1 cellular context compared by ENCODE assay signal in the genomic region with DNA sequence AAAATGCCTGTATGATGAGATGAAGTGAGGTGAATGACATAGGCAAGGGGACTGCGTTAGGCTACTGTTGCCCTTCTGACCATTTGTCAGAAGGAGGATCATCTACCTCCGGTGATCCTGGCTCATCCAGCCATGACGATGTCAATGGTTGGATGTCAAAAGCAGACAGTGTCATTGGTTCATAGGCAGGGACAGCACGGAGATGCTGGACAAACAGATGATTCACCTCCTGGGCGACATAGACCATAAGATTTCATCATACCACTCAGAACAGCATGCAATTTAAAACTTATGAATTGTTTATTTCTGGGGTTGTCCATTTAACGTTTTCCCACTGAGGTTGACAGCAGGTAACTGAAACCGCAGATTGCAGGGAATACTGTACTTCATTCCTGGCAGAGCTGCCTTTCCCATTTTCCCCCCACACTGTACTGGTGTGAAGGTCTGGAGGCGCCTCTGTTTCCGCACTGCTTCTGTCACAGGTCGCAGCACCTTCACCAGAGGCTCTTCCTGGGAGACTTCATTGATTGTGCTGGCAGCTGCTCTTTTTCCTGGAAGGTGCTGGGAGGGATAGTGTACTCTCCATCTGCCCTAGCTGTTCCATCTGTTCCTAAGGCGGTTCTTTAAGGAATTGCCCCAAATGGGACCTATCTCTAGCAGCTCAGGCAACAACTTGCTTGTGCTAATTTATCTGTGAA.
TF ChIP-seq lines count a peak whose summit lies in the region.

No MANE protein-coding gene starts in this region.

TF ChIP-seq in HEK293, 187 proteins besides CTCF, POLR2A, EP300 and RAD21 (continued from another document):
- TF ChIP-seq, protein P1, sequence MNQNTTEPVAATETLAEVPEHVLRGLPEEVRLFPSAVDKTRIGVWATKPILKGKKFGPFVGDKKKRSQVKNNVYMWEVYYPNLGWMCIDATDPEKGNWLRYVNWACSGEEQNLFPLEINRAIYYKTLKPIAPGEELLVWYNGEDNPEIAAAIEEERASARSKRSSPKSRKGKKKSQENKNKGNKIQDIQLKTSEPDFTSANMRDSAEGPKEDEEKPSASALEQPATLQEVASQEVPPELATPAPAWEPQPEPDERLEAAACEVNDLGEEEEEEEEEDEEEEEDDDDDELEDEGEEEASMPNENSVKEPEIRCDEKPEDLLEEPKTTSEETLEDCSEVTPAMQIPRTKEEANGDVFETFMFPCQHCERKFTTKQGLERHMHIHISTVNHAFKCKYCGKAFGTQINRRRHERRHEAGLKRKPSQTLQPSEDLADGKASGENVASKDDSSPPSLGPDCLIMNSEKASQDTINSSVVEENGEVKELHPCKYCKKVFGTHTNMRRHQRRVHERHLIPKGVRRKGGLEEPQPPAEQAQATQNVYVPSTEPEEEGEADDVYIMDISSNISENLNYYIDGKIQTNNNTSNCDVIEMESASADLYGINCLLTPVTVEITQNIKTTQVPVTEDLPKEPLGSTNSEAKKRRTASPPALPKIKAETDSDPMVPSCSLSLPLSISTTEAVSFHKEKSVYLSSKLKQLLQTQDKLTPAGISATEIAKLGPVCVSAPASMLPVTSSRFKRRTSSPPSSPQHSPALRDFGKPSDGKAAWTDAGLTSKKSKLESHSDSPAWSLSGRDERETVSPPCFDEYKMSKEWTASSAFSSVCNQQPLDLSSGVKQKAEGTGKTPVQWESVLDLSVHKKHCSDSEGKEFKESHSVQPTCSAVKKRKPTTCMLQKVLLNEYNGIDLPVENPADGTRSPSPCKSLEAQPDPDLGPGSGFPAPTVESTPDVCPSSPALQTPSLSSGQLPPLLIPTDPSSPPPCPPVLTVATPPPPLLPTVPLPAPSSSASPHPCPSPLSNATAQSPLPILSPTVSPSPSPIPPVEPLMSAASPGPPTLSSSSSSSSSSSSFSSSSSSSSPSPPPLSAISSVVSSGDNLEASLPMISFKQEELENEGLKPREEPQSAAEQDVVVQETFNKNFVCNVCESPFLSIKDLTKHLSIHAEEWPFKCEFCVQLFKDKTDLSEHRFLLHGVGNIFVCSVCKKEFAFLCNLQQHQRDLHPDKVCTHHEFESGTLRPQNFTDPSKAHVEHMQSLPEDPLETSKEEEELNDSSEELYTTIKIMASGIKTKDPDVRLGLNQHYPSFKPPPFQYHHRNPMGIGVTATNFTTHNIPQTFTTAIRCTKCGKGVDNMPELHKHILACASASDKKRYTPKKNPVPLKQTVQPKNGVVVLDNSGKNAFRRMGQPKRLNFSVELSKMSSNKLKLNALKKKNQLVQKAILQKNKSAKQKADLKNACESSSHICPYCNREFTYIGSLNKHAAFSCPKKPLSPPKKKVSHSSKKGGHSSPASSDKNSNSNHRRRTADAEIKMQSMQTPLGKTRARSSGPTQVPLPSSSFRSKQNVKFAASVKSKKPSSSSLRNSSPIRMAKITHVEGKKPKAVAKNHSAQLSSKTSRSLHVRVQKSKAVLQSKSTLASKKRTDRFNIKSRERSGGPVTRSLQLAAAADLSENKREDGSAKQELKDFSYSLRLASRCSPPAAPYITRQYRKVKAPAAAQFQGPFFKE (tag by site-specific recombination; IDR thresholded peaks at IDR 0.05; ENCODE audit: borderline replicate concordance): no peak
- TF ChIP-seq ZNF521 (tag by site-specific recombination; IDR thresholded peaks at IDR 0.05) (no peak), ZNF621 (tag by site-specific recombination; IDR thresholded peaks at IDR 0.05) (no peak), GLIS1 (tag by site-specific recombination; IDR thresholded peaks at IDR 0.05) (no peak), PRDM1 (tag by site-specific recombination; IDR thresholded peaks at IDR 0.05) (no peak), ZBTB17 (tag by site-specific recombination; IDR thresholded peaks at IDR 0.05) (peak; percentile 51), ZNF423 (tag by site-specific recombination; IDR thresholded peaks at IDR 0.05) (no peak), ZNF341 (tag by site-specific recombination; IDR thresholded peaks at IDR 0.05; ENCODE audit: low read depth) (peak; percentile 16; the same call in 1 of the 2 replicates), ZNF311 (tag by site-specific recombination; IDR thresholded peaks at IDR 0.05; ENCODE audit: borderline replicate concordance) (no peak)
- TF ChIP-seq, protein P2, sequence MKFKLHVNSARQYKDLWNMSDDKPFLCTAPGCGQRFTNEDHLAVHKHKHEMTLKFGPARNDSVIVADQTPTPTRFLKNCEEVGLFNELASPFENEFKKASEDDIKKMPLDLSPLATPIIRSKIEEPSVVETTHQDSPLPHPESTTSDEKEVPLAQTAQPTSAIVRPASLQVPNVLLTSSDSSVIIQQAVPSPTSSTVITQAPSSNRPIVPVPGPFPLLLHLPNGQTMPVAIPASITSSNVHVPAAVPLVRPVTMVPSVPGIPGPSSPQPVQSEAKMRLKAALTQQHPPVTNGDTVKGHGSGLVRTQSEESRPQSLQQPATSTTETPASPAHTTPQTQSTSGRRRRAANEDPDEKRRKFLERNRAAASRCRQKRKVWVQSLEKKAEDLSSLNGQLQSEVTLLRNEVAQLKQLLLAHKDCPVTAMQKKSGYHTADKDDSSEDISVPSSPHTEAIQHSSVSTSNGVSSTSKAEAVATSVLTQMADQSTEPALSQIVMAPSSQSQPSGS (tag by site-specific recombination; IDR thresholded peaks at IDR 0.05; ENCODE audit: low read depth): no peak
- TF ChIP-seq, protein P3, sequence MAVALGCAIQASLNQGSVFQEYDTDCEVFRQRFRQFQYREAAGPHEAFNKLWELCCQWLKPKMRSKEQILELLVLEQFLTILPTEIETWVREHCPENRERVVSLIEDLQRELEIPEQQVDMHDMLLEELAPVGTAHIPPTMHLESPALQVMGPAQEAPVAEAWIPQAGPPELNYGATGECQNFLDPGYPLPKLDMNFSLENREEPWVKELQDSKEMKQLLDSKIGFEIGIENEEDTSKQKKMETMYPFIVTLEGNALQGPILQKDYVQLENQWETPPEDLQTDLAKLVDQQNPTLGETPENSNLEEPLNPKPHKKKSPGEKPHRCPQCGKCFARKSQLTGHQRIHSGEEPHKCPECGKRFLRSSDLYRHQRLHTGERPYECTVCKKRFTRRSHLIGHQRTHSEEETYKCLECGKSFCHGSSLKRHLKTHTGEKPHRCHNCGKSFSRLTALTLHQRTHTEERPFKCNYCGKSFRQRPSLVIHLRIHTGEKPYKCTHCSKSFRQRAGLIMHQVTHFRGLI (tag by site-specific recombination; IDR thresholded peaks at IDR 0.05): no peak
- TF ChIP-seq, protein P4, sequence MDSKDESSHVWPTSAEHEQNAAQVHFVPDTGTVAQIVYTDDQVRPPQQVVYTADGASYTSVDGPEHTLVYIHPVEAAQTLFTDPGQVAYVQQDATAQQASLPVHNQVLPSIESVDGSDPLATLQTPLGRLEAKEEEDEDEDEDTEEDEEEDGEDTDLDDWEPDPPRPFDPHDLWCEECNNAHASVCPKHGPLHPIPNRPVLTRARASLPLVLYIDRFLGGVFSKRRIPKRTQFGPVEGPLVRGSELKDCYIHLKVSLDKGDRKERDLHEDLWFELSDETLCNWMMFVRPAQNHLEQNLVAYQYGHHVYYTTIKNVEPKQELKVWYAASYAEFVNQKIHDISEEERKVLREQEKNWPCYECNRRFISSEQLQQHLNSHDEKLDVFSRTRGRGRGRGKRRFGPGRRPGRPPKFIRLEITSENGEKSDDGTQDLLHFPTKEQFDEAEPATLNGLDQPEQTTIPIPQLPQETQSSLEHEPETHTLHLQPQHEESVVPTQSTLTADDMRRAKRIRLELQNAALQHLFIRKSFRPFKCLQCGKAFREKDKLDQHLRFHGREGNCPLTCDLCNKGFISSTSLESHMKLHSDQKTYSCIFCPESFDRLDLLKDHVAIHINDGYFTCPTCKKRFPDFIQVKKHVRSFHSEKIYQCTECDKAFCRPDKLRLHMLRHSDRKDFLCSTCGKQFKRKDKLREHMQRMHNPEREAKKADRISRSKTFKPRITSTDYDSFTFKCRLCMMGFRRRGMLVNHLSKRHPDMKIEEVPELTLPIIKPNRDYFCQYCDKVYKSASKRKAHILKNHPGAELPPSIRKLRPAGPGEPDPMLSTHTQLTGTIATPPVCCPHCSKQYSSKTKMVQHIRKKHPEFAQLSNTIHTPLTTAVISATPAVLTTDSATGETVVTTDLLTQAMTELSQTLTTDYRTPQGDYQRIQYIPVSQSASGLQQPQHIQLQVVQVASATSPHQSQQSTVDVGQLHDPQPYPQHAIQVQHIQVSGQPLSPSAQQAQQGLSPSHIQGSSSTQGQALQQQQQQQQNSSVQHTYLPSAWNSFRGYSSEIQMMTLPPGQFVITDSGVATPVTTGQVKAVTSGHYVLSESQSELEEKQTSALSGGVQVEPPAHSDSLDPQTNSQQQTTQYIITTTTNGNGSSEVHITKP (tag by site-specific recombination; IDR thresholded peaks at IDR 0.05): no peak
